15 cellular contexts compared by ENCODE assay signal in genomic region chr2:35415282-35415681, GRCh38.
DNase-seq lines count a peak whose midpoint lies in the region; ATAC-seq and TF ChIP-seq lines count a peak whose summit lies in the region.
"Had no signal": no experiment of that assay in that cellular context is flagged by ENCODE, and none has a peak within 500 bp of the region (broad histone marks: within the 10 kb centered on the region; RNA-seq: fewer than 3 reads in every experiment).

No MANE protein-coding gene starts in this region.

- POLR2A ChIA-PET in A673 (lab: Charles Lee; ENCODE audit: low non-redundant PET) = no interaction called here
- POLR2A ChIA-PET in CD4-positive, alpha-beta T cell (lab: Charles Lee) = no interaction called here

- H3K4me1 Mint-ChIP-seq in GM23338 = peaks cover 6% of the 10 kb centered on the region
- H3K4me1 Mint-ChIP-seq in CD4-positive, alpha-beta T cell (ENCODE audit: low read depth) = no peaks in the 10 kb centered on the region
- H3K4me1 Mint-ChIP-seq in stimulated activated naive CD8-positive, alpha-beta T cell treated with anti-CD3 and anti-CD28 coated beads, Interleukin-15, amount 100 ng/mL, for 72 hours = no peaks in the 10 kb centered on the region
- H3K4me1 Mint-ChIP-seq: natural killer cell had no signal

- H3K27me3 ChIP-seq in A673 (replicated peaks; ENCODE audit: insufficient read depth, low read depth, low read length, poor library complexity) (no peaks in the 10 kb centered on the region), GM23338 (ENCODE audit: insufficient read depth) (no peaks in the 10 kb centered on the region), right cardiac atrium (ENCODE audit: control insufficient read depth, insufficient read depth) (no peaks in the 10 kb centered on the region), colonic mucosa (no peaks in the 10 kb centered on the region)
- H3K27me3 ChIP-seq in CD4-positive, alpha-beta T cell (ENCODE audit: control insufficient read depth, insufficient read depth, low read length) = no peaks in the 10 kb centered on the region

- H3K4me3 ChIP-seq in A673 (ENCODE audit: low read depth, low read length, poor library complexity, severe bottlenecking) (no peak overlapping the region), GM23338 (no peak overlapping the region), astrocyte of the spinal cord (ENCODE audit: low read depth, low read length) (no peak overlapping the region), right cardiac atrium (ENCODE audit: low read length) (no peak overlapping the region), colonic mucosa (no peak overlapping the region)

- peaks cover 5% of the 10 kb centered on the region; the same call in 1 of the 3 replicates for H3K9me3 Mint-ChIP-seq in GM23338
- H3K9me3 Mint-ChIP-seq in CD4-positive, alpha-beta T cell = no peaks in the 10 kb centered on the region
- peaks cover 4 to 13% of the 10 kb centered on the region in 2 donors for H3K9me3 Mint-ChIP-seq in stimulated activated naive CD8-positive, alpha-beta T cell treated with anti-CD3 and anti-CD28 coated beads, Interleukin-15, amount 100 ng/mL, for 72 hours
- H3K9me3 Mint-ChIP-seq: activated CD4-positive, alpha-beta memory T cell treated with anti-CD3 and anti-CD28 coated beads for 36 hours had no signal

- peaks cover 1% of the 10 kb centered on the region for H3K27me3 Mint-ChIP-seq in GM23338 (ENCODE audit: insufficient read depth, low read depth, poor library complexity)
- H3K27me3 Mint-ChIP-seq in CD4-positive, alpha-beta T cell = no peaks in the 10 kb centered on the region
- H3K27me3 Mint-ChIP-seq in stimulated activated naive CD8-positive, alpha-beta T cell treated with anti-CD3 and anti-CD28 coated beads, Interleukin-15, amount 100 ng/mL, for 72 hours = no peaks in the 10 kb centered on the region

- DNase-seq in A673 (ENCODE audit: low spot score) (no peak), GM23338 (ENCODE audit: low spot score) (peak; percentile 14), astrocyte of the spinal cord (ENCODE audit: low read depth, low spot score) (no peak), iris pigment epithelial cell (ENCODE audit: low read depth) (peak; percentile 1), right cardiac atrium (no peak), colonic mucosa (no peak)
- DNase-seq in CD4-positive, alpha-beta T cell = no peak
- DNase-seq in stimulated activated naive CD8-positive, alpha-beta T cell treated with anti-CD3 and anti-CD28 coated beads, Interleukin-15, amount 100 ng/mL, for 72 hours = no peak
- DNase-seq: activated CD4-positive, alpha-beta memory T cell treated with anti-CD3 and anti-CD28 coated beads for 36 hours; activated T-cell treated with anti-CD3 and anti-CD28 coated beads, Interleukin-2, amount 50 U/mL, for 48 hours; COR-L47; GDM1; natural killer cell; NCI-H1694 treated with DMSO at 0.1 percent for 48 hours; NCI-H510A treated with DMSO at 0.1 percent for 48 hours had no signal

- H3K4me3 Mint-ChIP-seq in GM23338 = no peak overlapping the region
- no peak overlapping the region for H3K4me3 Mint-ChIP-seq in CD4-positive, alpha-beta T cell
- no peak overlapping the region for H3K4me3 Mint-ChIP-seq in stimulated activated naive CD8-positive, alpha-beta T cell treated with anti-CD3 and anti-CD28 coated beads, Interleukin-15, amount 100 ng/mL, for 72 hours
- H3K4me3 Mint-ChIP-seq: activated CD4-positive, alpha-beta memory T cell treated with anti-CD3 and anti-CD28 coated beads for 36 hours; natural killer cell had no signal

- CTCF ChIA-PET in A673 (lab: Charles Lee) = no interaction called here
- CTCF ChIA-PET in CD4-positive, alpha-beta T cell (lab: Charles Lee) = no interaction called here

- H4K20me1 ChIP-seq in GM23338 (replicated peaks; ENCODE audit: insufficient read depth) = no peaks in the 10 kb centered on the region

- H3K36me3 Mint-ChIP-seq in GM23338 (ENCODE audit: low read depth) = no peaks in the 10 kb centered on the region
- no peaks in the 10 kb centered on the region for H3K36me3 Mint-ChIP-seq in CD4-positive, alpha-beta T cell (ENCODE audit: low read depth)
- H3K36me3 Mint-ChIP-seq: activated CD4-positive, alpha-beta memory T cell treated with anti-CD3 and anti-CD28 coated beads for 36 hours; natural killer cell had no signal

- no peak overlapping the region for H3K9ac ChIP-seq in colonic mucosa (ENCODE audit: low read depth in 2 of 2, low read length in 2 of 2)

- ATAC-seq in GM23338 (no peak), right cardiac atrium (no peak)
- ATAC-seq in CD4-positive, alpha-beta T cell (ENCODE audit: poor library complexity) = no peak
- ATAC-seq in stimulated activated naive CD8-positive, alpha-beta T cell treated with anti-CD3 and anti-CD28 coated beads, Interleukin-15, amount 100 ng/mL, for 72 hours = no peak
- ATAC-seq: natural killer cell had no signal

- no peak overlapping the region for H3K27ac Mint-ChIP-seq in GM23338
- H3K27ac Mint-ChIP-seq in CD4-positive, alpha-beta T cell = no peak overlapping the region
- no peak overlapping the region for H3K27ac Mint-ChIP-seq in stimulated activated naive CD8-positive, alpha-beta T cell treated with anti-CD3 and anti-CD28 coated beads, Interleukin-15, amount 100 ng/mL, for 72 hours
- H3K27ac Mint-ChIP-seq: activated CD4-positive, alpha-beta memory T cell treated with anti-CD3 and anti-CD28 coated beads for 36 hours; natural killer cell had no signal

- H3K36me3 ChIP-seq in A673 (ENCODE audit: insufficient read depth, low read length, poor library complexity, severe bottlenecking) = no peaks in the 10 kb centered on the region
- no peaks in the 10 kb centered on the region for H3K36me3 ChIP-seq in GM23338 (ENCODE audit: insufficient read depth)
- H3K36me3 ChIP-seq in colonic mucosa = no peaks in the 10 kb centered on the region

- intact Hi-C loops in A673 (cut with micrococcal nuclease; ENCODE audit: unreplicated experiment) (no loop called here), right cardiac atrium (cut with DNase I) (loop anchor here in 1 of 4 donors (10.0 kb wide), 1 partner anchor 1740 kb away; no protein-coding TSS in a partner anchor), colonic mucosa (cut with DNase I) (no loop called here)
- intact Hi-C loops in CD4-positive, alpha-beta T cell (cut with DNase I, micrococcal nuclease) = no loop called here

- no peaks in the 10 kb centered on the region for H3F3A ChIP-seq in GM23338 (replicated peaks; ENCODE audit: low read depth)

- BruUV-seq in A673 (replicated peaks; lab: Mats Ljungman, UMichigan) = no TSS peak

- WGBS in right cardiac atrium = 62% methylated on average over 1 of the region's 1 CpG

- H3K9me2 ChIP-seq in GM23338 (ENCODE audit: insufficient read depth) = no peaks in the 10 kb centered on the region; the same call in none of the 2 replicates

- no peaks in the 10 kb centered on the region for H3K4me1 ChIP-seq in A673 (ENCODE audit: insufficient read depth, low read length, poor library complexity, severe bottlenecking)
- peaks cover 9% of the 10 kb centered on the region for H3K4me1 ChIP-seq in GM23338 (ENCODE audit: insufficient read depth)
- no peaks in the 10 kb centered on the region for H3K4me1 ChIP-seq in right cardiac atrium (ENCODE audit: control insufficient read depth, insufficient read depth, low read length)
- no peaks in the 10 kb centered on the region for H3K4me1 ChIP-seq in colonic mucosa

- H3K4me2 ChIP-seq in GM23338 = no peak overlapping the region

- H3K9me3 ChIP-seq in A673 (ENCODE audit: low read depth, low read length, poor library complexity, severe bottlenecking) (no peaks in the 10 kb centered on the region), right cardiac atrium (ENCODE audit: control insufficient read depth, low read length) (no peaks in the 10 kb centered on the region), colonic mucosa (no peaks in the 10 kb centered on the region)
- H3K9me3 ChIP-seq in CD4-positive, alpha-beta T cell (ENCODE audit: control insufficient read depth, low read length) = no peaks in the 10 kb centered on the region

- H3K79me2 ChIP-seq in GM23338 (replicated peaks; ENCODE audit: insufficient read depth) = no peaks in the 10 kb centered on the region

- H2AFZ ChIP-seq in GM23338 = no peak overlapping the region

- in situ Hi-C loops in astrocyte of the spinal cord (cut with HindIII; ENCODE audit: low sequenced_read_pairs) = no loop called here

- peak; percentile 32; the same call in 1 of the 2 replicates for TF ChIP-seq CTCF in A673 (conservative IDR thresholded peaks at IDR 0.05; ENCODE audit: low read depth, low read length)
- peak; percentile 19 to 63; a peak in 2 of 4 replicates for TF ChIP-seq CTCF in GM23338 (conservative IDR thresholded peaks at IDR 0.05; ENCODE audit: low read depth in 2 of 2)
- TF ChIP-seq CTCF in astrocyte of the spinal cord (IDR thresholded peaks at IDR 0.05; ENCODE audit: low read depth, low read length) = peak; percentile 21
- no peak for TF ChIP-seq CTCF in colonic mucosa (IDR thresholded peaks at IDR 0.05)
- no peak for TF ChIP-seq CTCF in CD4-positive, alpha-beta T cell (IDR thresholded peaks at IDR 0.05)

- H3K27ac ChIP-seq in A673 (ENCODE audit: low read depth, low read length, poor library complexity, severe bottlenecking) (no peak overlapping the region), GM23338 (ENCODE audit: low read depth) (no peak overlapping the region), right cardiac atrium (ENCODE audit: low read length) (no peak overlapping the region), colonic mucosa (no peak overlapping the region)
- no peak overlapping the region for H3K27ac ChIP-seq in CD4-positive, alpha-beta T cell (ENCODE audit: low read depth, low read length)

TF ChIP-seq in GM23338, 12 proteins besides CTCF, POLR2A, EP300 and RAD21 (continues in another document):
- TF ChIP-seq EZH2 (IDR thresholded peaks at IDR 0.05; ENCODE audit: low read depth, unreplicated experiment) = no peak
- TF ChIP-seq STAT1 (IDR thresholded peaks at IDR 0.05; ENCODE audit: unreplicated experiment) = no peak

Comparison
In these comparisons a context has a peak if more than half of its experiments do, and no peak if none do; other contexts are left out.
1. DNase-seq: peak in GM23338 (single experiment) and iris pigment epithelial cell (single experiment); none in A673 (single experiment), astrocyte of the spinal cord (single experiment), right cardiac atrium (0 of 3), colonic mucosa (single experiment), CD4-positive, alpha-beta T cell (0 of 10) and stimulated activated naive CD8-positive, alpha-beta T cell treated with anti-CD3 and anti-CD28 coated beads, Interleukin-15, amount 100 ng/mL, for 72 hours (0 of 2).
2. CTCF ChIP-seq: peak in A673 (single experiment), GM23338 (2 of 2) and astrocyte of the spinal cord (single experiment); none in colonic mucosa (single experiment) and CD4-positive, alpha-beta T cell (single experiment).